ENCODE assay signal across 12 cellular contexts in the genomic region with DNA sequence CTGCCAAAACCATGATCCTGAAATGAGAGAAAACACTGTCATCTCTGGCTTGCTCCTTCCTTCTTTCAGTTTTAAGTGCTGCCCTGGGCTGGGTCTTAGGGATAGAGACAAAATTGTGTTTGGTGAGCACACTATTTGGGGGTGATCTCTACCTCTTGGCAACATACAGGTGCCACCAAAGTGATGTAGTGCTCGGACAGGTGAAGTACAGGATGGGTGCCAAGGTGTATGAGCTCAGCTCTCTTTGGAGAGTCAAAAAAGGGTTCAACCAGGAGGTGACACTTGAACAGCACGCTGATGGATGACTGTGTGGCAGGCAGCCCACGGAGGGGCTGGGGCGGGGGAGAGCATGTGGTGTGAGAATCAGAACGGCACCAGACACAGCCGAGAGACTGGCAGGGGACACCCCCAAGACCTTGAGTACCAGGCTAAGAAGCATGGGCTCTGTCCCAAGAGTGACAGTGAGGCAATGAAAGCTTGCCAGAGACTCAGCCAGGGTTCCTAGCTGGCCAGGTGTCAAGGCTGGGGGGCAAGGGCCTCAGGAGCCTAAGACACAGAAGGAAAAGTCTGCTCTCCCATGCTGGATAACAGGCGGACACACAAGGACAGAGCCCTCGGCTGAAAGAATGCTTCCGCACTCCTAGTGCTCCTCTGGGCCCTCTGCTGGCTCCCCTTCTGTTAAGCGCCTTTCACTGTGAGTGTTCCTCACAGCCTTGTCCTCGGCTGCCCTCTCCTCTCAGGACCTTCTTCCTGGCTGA. TPM values are rescaled to one million over a fixed set of nuclear protein-coding genes. Genes with fewer than 3 reads are reported as not detected.
DNase-seq lines count a peak whose midpoint lies in the region; ATAC-seq, FAIRE-seq and TF ChIP-seq lines count a peak whose summit lies in the region.
"Had no signal": no experiment of that assay in that cellular context is flagged by ENCODE, and none has a peak within 500 bp of the region (broad histone marks: within the 10 kb centered on the region; RNA-seq: fewer than 3 reads in every experiment).

No MANE protein-coding gene starts in this region.

- no peak overlapping the region for H2BK5ac ChIP-seq in mesenchymal stem cell (ENCODE audit: low read depth, low read length, poor library complexity, severe bottlenecking)

- peaks cover 49% of the 10 kb centered on the region for H3K4me1 Mint-ChIP-seq in activated naive CD8-positive, alpha-beta T cell (ENCODE audit: low read depth)

- TF ChIP-seq POLR2A in GM12891 (IDR thresholded peaks at IDR 0.05; ENCODE audit: low read depth, low read length): peak; percentile 54

- ATAC-seq in GM21717 (IDR thresholded peaks at IDR 0.05; ENCODE audit: unreplicated experiment): no peak
- no peak for ATAC-seq in HG02571 (IDR thresholded peaks at IDR 0.05; ENCODE audit: unreplicated experiment)

- no peak overlapping the region for H3K4ac ChIP-seq in mesenchymal stem cell (ENCODE audit: low read depth in 1 of 2, low read length in 2 of 2)

- peaks cover 62% of the 10 kb centered on the region for H3K36me3 ChIP-seq in BE2C
- peaks cover 53 to 63% of the 10 kb centered on the region in 2 experiments for H3K36me3 ChIP-seq in mesenchymal stem cell (ENCODE audit: control insufficient read depth in 1 of 2, insufficient read depth in 2 of 2, low read depth in 1 of 2, low read length in 2 of 2)

- no peak overlapping the region for H3K14ac ChIP-seq in mesenchymal stem cell (ENCODE audit: low read length in 2 of 2)

- H3K27me3 ChIP-seq in BE2C: no peaks in the 10 kb centered on the region
- no peaks in the 10 kb centered on the region for H3K27me3 ChIP-seq in mesenchymal stem cell (ENCODE audit: control insufficient read depth in 1 of 2, insufficient read depth in 1 of 2, low read length in 2 of 2)

- H3K27ac Mint-ChIP-seq in activated naive CD8-positive, alpha-beta T cell: peak overlapping the region; percentile 86

- H3K9me3 ChIP-seq in BE2C (no peaks in the 10 kb centered on the region), mesenchymal stem cell (ENCODE audit: control insufficient read depth, low read length) (no peaks in the 10 kb centered on the region)

- H3K27me3 Mint-ChIP-seq in activated naive CD8-positive, alpha-beta T cell: no peaks in the 10 kb centered on the region

- H3K36me3 Mint-ChIP-seq in activated naive CD8-positive, alpha-beta T cell: peaks cover 4% of the 10 kb centered on the region

- H3K4me1 ChIP-seq in BE2C (peaks cover 3% of the 10 kb centered on the region; the same call in 1 of the 2 replicates), mesenchymal stem cell (ENCODE audit: control insufficient read depth, insufficient read depth, low read depth, low read length) (peaks cover 13% of the 10 kb centered on the region)

- H3K9ac ChIP-seq in mesenchymal stem cell (ENCODE audit: low read length): peak overlapping the region; percentile 97

- H2BK15ac ChIP-seq in mesenchymal stem cell (ENCODE audit: low read depth, poor library complexity, severe bottlenecking): no peak overlapping the region

- no peak overlapping the region for H2BK120ac ChIP-seq in mesenchymal stem cell (ENCODE audit: low read depth, low read length)

- no peaks in the 10 kb centered on the region for H3K9me3 Mint-ChIP-seq in activated naive CD8-positive, alpha-beta T cell (ENCODE audit: low read depth)

- peak overlapping the region; percentile 95 for H3K4me3 Mint-ChIP-seq in activated naive CD8-positive, alpha-beta T cell

- no peak overlapping the region for H3K27ac ChIP-seq in mesenchymal stem cell (ENCODE audit: low read length, poor library complexity, severe bottlenecking)
- H3K27ac ChIP-seq: HL-60, PC-9 had no signal

- 89% methylated on average over 11 of the region's 11 CpGs for WGBS in mesenchymal stem cell

- no peak for FAIRE-seq in GM12891 (lab: Jason Lieb, UNC)

- peak; percentile 39 for TF ChIP-seq CTCF in BE2C (IDR thresholded peaks at IDR 0.05; ENCODE audit: low read depth, low read length)

- H3K23ac ChIP-seq in mesenchymal stem cell (ENCODE audit: low read length in 2 of 2): no peak overlapping the region

- H3K18ac ChIP-seq in mesenchymal stem cell (ENCODE audit: low read depth in 1 of 2, low read length in 2 of 2): no peak overlapping the region

- H2AFZ ChIP-seq in mesenchymal stem cell (ENCODE audit: low read depth, low read length): no peak overlapping the region
- H2AFZ ChIP-seq: PC-9 had no signal

- no peak overlapping the region for H3K4me2 ChIP-seq in mesenchymal stem cell (ENCODE audit: low read length, poor library complexity, severe bottlenecking)
- H3K4me2 ChIP-seq: PC-9 had no signal

- no peak overlapping the region for H4K91ac ChIP-seq in mesenchymal stem cell (ENCODE audit: low read length)

- H3K79me1 ChIP-seq in mesenchymal stem cell (replicated peaks; ENCODE audit: low read length, poor library complexity, severe bottlenecking): peaks cover 40% of the 10 kb centered on the region

- no peak overlapping the region for H4K8ac ChIP-seq in mesenchymal stem cell (ENCODE audit: low read length)

- DNase-seq in BE2C (peak; percentile 29), GM12891 (ENCODE audit: insufficient read length, low spot score) (no peak), mesenchymal stem cell (peak; percentile 26), HuH-7 (ENCODE audit: low spot score) (no peak), NOMO-1 treated with dmso at 0.1 percent for 144 hours (lab: John Stamatoyannopoulos, UW; ENCODE audit: unreplicated experiment) (no peak)
- DNase-seq: midbrain, NCI-H146, PC-9 had no signal

- H2BK12ac ChIP-seq in mesenchymal stem cell (ENCODE audit: low read length in 2 of 2): no peak overlapping the region

- H3K4me3 ChIP-seq in BE2C (ENCODE audit: low read depth, low read length): no peak overlapping the region
- H3K4me3 ChIP-seq in mesenchymal stem cell (ENCODE audit: insufficient read depth in 1 of 2, low read depth in 1 of 2, low read length in 2 of 2): no peak overlapping the region
- H3K4me3 ChIP-seq: PC-9 had no signal

- H2AK5ac ChIP-seq in mesenchymal stem cell (ENCODE audit: low read length, severe bottlenecking): no peak overlapping the region

TF ChIP-seq in GM12891, 5 proteins besides CTCF, POLR2A, EP300 and RAD21:
- TF ChIP-seq POLR2AphosphoS5 (IDR thresholded peaks at IDR 0.05; ENCODE audit: low read depth, low read length): 0 out of 2 replicates have a peak, but pooled peaks have one; percentile 24
- no peak for TF ChIP-seq POU2F2 (IDR thresholded peaks at IDR 0.05; ENCODE audit: low read depth, low read length)

RNA-seq across cellular contexts. Expression of gene NHP2, which starts 2.5 kb away (rescaled TPM):
- polyA plus RNA-seq in BE2C (2012; ENCODE audit: insufficient read depth, insufficient read length, low read depth): 661 TPM
- polyA plus RNA-seq in GM12891 (2012; ENCODE audit: low read depth, missing spikeins): 273 TPM
- 114 TPM for polyA plus RNA-seq in mesenchymal stem cell (2013, experiment 1 of 2)
- 119 TPM for polyA plus RNA-seq in mesenchymal stem cell (2013, experiment 2 of 2)

RNA-seq across cellular contexts. Expression of gene RMND5B, which starts 20.3 kb away (rescaled TPM):
- 80.6 TPM for polyA plus RNA-seq in BE2C (2012; ENCODE audit: insufficient read depth, insufficient read length, low read depth)
- 21.7 TPM for polyA plus RNA-seq in GM12891 (2012; ENCODE audit: low read depth, missing spikeins)
- 14.0 TPM for polyA plus RNA-seq in mesenchymal stem cell (2013, experiment 1 of 2)
- polyA plus RNA-seq in mesenchymal stem cell (2013, experiment 2 of 2): 14.1 TPM

RNA-seq across cellular contexts. Expression of gene GMCL2, which starts 36.0 kb away (rescaled TPM):
- not detected for polyA plus RNA-seq in BE2C (2012; ENCODE audit: insufficient read depth, insufficient read length, low read depth)
- polyA plus RNA-seq in GM12891 (2012; ENCODE audit: low read depth, missing spikeins): 0.03 TPM
- not detected for polyA plus RNA-seq in mesenchymal stem cell (2013, experiment 1 of 2)
- not detected for polyA plus RNA-seq in mesenchymal stem cell (2013, experiment 2 of 2)

RNA-seq across cellular contexts. Expression of gene N4BP3, which starts 37.8 kb away (rescaled TPM):
- 9.4 TPM for polyA plus RNA-seq in BE2C (2012; ENCODE audit: insufficient read depth, insufficient read length, low read depth)
- polyA plus RNA-seq in GM12891 (2012; ENCODE audit: low read depth, missing spikeins): 3.8 TPM
- polyA plus RNA-seq in mesenchymal stem cell (2013, experiment 1 of 2): 0.01 TPM
- 0.01 TPM for polyA plus RNA-seq in mesenchymal stem cell (2013, experiment 2 of 2)

RNA-seq across cellular contexts. Expression of gene HNRNPAB, which starts 53.2 kb away (rescaled TPM):
- 282 TPM for polyA plus RNA-seq in BE2C (2012; ENCODE audit: insufficient read depth, insufficient read length, low read depth)
- polyA plus RNA-seq in GM12891 (2012; ENCODE audit: low read depth, missing spikeins): 163 TPM
- 114 TPM for polyA plus RNA-seq in mesenchymal stem cell (2013, experiment 1 of 2)
- 110 TPM for polyA plus RNA-seq in mesenchymal stem cell (2013, experiment 2 of 2)

Comparison
In these comparisons a context has a peak if more than half of its experiments do, and no peak if none do; other contexts are left out.
1. DNase-seq: peak in BE2C (single experiment) and mesenchymal stem cell (single experiment); none in GM12891 (single experiment), HuH-7 (single experiment) and NOMO-1 treated with dmso at 0.1 percent for 144 hours (single experiment).